Comparison of ENCODE assay signal across 1 cellular context in the genomic region with DNA sequence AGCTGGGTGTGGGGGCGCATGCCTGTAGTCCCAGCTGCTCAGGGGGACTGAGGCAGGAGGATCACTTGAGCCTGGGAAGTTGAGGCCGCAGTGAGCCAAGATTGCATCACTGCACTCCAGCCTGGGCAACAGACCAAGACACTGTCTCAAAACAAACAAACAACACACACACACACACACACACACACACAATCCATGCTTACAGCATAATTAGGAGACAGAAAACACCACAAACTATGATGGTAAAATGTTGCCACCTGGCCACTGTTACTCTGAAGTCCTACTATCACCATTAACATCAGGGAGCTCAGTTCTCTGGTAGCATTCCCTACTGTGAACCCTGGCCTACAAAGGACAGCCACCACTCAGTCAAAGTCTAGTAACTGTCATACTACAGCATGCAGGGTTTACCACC.
TF ChIP-seq lines count a peak whose summit lies in the region.

No MANE protein-coding gene starts in this region.

TF ChIP-seq in GM23338, 12 proteins besides CTCF, POLR2A, EP300 and RAD21:
- TF ChIP-seq, protein P1, sequence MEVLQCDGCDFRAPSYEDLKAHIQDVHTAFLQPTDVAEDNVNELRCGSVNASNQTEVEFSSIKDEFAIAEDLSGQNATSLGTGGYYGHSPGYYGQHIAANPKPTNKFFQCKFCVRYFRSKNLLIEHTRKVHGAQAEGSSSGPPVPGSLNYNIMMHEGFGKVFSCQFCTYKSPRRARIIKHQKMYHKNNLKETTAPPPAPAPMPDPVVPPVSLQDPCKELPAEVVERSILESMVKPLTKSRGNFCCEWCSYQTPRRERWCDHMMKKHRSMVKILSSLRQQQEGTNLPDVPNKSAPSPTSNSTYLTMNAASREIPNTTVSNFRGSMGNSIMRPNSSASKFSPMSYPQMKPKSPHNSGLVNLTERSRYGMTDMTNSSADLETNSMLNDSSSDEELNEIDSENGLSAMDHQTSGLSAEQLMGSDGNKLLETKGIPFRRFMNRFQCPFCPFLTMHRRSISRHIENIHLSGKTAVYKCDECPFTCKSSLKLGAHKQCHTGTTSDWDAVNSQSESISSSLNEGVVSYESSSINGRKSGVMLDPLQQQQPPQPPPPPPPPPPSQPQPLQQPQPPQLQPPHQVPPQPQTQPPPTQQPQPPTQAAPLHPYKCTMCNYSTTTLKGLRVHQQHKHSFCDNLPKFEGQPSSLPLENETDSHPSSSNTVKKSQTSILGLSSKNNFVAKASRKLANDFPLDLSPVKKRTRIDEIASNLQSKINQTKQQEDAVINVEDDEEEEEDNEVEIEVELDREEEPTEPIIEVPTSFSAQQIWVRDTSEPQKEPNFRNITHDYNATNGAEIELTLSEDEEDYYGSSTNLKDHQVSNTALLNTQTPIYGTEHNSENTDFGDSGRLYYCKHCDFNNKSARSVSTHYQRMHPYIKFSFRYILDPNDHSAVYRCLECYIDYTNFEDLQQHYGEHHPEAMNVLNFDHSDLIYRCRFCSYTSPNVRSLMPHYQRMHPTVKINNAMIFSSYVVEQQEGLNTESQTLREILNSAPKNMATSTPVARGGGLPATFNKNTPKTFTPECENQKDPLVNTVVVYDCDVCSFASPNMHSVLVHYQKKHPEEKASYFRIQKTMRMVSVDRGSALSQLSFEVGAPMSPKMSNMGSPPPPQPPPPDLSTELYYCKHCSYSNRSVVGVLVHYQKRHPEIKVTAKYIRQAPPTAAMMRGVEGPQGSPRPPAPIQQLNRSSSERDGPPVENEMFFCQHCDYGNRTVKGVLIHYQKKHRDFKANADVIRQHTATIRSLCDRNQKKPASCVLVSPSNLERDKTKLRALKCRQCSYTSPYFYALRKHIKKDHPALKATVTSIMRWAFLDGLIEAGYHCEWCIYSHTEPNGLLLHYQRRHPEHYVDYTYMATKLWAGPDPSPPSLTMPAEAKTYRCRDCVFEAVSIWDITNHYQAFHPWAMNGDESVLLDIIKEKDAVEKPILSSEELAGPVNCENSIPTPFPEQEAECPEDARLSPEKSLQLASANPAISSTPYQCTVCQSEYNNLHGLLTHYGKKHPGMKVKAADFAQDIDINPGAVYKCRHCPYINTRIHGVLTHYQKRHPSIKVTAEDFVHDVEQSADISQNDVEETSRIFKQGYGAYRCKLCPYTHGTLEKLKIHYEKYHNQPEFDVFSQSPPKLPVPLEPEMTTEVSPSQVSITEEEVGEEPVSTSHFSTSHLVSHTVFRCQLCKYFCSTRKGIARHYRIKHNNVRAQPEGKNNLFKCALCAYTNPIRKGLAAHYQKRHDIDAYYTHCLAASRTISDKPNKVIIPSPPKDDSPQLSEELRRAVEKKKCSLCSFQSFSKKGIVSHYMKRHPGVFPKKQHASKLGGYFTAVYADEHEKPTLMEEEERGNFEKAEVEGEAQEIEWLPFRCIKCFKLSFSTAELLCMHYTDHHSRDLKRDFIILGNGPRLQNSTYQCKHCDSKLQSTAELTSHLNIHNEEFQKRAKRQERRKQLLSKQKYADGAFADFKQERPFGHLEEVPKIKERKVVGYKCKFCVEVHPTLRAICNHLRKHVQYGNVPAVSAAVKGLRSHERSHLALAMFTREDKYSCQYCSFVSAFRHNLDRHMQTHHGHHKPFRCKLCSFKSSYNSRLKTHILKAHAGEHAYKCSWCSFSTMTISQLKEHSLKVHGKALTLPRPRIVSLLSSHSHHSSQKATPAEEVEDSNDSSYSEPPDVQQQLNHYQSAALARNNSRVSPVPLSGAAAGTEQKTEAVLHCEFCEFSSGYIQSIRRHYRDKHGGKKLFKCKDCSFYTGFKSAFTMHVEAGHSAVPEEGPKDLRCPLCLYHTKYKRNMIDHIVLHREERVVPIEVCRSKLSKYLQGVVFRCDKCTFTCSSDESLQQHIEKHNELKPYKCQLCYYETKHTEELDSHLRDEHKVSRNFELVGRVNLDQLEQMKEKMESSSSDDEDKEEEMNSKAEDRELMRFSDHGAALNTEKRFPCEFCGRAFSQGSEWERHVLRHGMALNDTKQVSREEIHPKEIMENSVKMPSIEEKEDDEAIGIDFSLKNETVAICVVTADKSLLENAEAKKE (CRISPR knock-in tag; IDR thresholded peaks at IDR 0.05) = no peak
- TF ChIP-seq ZNF114 (CRISPR knock-in tag; IDR thresholded peaks at IDR 0.05) (no peak), JUNB (IDR thresholded peaks at IDR 0.05; ENCODE audit: unreplicated experiment) (no peak), NANOG (IDR thresholded peaks at IDR 0.05; ENCODE audit: borderline replicate concordance) (no peak), EZH2phosphoT487 (IDR thresholded peaks at IDR 0.05; ENCODE audit: unreplicated experiment) (no peak)
- TF ChIP-seq, protein P2, sequence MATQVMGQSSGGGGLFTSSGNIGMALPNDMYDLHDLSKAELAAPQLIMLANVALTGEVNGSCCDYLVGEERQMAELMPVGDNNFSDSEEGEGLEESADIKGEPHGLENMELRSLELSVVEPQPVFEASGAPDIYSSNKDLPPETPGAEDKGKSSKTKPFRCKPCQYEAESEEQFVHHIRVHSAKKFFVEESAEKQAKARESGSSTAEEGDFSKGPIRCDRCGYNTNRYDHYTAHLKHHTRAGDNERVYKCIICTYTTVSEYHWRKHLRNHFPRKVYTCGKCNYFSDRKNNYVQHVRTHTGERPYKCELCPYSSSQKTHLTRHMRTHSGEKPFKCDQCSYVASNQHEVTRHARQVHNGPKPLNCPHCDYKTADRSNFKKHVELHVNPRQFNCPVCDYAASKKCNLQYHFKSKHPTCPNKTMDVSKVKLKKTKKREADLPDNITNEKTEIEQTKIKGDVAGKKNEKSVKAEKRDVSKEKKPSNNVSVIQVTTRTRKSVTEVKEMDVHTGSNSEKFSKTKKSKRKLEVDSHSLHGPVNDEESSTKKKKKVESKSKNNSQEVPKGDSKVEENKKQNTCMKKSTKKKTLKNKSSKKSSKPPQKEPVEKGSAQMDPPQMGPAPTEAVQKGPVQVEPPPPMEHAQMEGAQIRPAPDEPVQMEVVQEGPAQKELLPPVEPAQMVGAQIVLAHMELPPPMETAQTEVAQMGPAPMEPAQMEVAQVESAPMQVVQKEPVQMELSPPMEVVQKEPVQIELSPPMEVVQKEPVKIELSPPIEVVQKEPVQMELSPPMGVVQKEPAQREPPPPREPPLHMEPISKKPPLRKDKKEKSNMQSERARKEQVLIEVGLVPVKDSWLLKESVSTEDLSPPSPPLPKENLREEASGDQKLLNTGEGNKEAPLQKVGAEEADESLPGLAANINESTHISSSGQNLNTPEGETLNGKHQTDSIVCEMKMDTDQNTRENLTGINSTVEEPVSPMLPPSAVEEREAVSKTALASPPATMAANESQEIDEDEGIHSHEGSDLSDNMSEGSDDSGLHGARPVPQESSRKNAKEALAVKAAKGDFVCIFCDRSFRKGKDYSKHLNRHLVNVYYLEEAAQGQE (IDR thresholded peaks at IDR 0.05; ENCODE audit: unreplicated experiment) = no peak
